In the genomic region with DNA sequence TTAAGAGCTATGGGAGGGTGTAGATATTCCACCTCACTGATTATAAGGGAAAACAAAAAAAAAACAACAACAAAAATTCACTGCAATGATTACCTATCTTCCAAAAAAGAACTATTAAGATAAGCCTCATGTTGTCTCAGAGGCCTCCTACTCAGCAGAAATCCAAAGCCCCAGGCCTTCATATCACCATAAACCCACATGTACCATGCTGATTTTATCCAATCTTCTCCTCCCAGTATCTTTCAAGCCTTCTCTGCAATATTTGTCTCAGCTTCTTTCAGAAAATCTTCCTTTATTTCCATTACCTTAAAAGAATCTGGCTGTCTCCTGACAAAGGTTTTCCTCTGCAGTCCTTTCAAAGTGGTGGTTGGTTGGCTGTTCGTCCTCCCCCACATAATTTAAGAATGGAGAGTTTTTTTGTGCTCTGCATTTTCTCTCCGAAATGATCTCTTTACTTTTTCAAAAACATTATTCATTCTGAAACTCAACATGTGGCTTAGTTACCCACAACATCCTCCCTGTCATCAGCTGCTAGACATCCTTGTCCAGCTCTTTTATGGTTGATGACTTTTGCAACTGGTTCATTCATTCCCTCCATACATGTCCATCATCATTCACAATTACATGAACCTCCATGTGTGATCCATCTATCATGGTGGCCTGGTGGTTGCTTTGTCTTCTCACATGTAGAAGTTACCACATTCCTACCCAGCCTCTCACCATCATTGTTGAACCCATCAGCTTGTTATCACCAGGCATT, we compare ENCODE assay signal across 1 cellular context.
TF ChIP-seq lines count a peak whose summit lies in the region.

No MANE protein-coding gene starts in this region.

TF ChIP-seq in GM12878, 131 proteins besides CTCF, POLR2A, EP300 and RAD21 (continues in another document):
- no peak for TF ChIP-seq FOS (IDR thresholded peaks at IDR 0.05; ENCODE audit: borderline replicate concordance, extremely low read depth, insufficient read length)
- TF ChIP-seq, protein P1, sequence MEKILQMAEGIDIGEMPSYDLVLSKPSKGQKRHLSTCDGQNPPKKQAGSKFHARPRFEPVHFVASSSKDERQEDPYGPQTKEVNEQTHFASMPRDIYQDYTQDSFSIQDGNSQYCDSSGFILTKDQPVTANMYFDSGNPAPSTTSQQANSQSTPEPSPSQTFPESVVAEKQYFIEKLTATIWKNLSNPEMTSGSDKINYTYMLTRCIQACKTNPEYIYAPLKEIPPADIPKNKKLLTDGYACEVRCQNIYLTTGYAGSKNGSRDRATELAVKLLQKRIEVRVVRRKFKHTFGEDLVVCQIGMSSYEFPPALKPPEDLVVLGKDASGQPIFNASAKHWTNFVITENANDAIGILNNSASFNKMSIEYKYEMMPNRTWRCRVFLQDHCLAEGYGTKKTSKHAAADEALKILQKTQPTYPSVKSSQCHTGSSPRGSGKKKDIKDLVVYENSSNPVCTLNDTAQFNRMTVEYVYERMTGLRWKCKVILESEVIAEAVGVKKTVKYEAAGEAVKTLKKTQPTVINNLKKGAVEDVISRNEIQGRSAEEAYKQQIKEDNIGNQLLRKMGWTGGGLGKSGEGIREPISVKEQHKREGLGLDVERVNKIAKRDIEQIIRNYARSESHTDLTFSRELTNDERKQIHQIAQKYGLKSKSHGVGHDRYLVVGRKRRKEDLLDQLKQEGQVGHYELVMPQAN (conservative IDR thresholded peaks at IDR 0.05): no peak
- TF ChIP-seq MYB (IDR thresholded peaks at IDR 0.05; ENCODE audit: borderline replicate concordance, low read depth, low read length): no peak
- TF ChIP-seq SMC3 (IDR thresholded peaks at IDR 0.05; ENCODE audit: borderline replicate concordance, low read length): no peak
- TF ChIP-seq MTA2 (IDR thresholded peaks at IDR 0.05; ENCODE audit: low read depth): peak; percentile 78
- TF ChIP-seq ZZZ3 (IDR thresholded peaks at IDR 0.05; ENCODE audit: control insufficient read depth, insufficient read length, low read depth): no peak
- TF ChIP-seq NFIC (IDR thresholded peaks at IDR 0.05; ENCODE audit: low read depth, low read length): peak; percentile 81
- TF ChIP-seq POLR2AphosphoS2 (IDR thresholded peaks at IDR 0.05; ENCODE audit: low read depth, low read length): no peak
- TF ChIP-seq BACH1 (IDR thresholded peaks at IDR 0.05; ENCODE audit: borderline replicate concordance): no peak
- no peak for TF ChIP-seq NFXL1 (IDR thresholded peaks at IDR 0.05; ENCODE audit: borderline replicate concordance)
- no peak for TF ChIP-seq SUZ12 (IDR thresholded peaks at IDR 0.05; ENCODE audit: unreplicated experiment)
- TF ChIP-seq MXI1 (IDR thresholded peaks at IDR 0.05; ENCODE audit: low read depth, low read length): no peak
- TF ChIP-seq NR2C1 (IDR thresholded peaks at IDR 0.05): no peak
- TF ChIP-seq SMAD5 (IDR thresholded peaks at IDR 0.05; ENCODE audit: low read depth): no peak
- TF ChIP-seq, protein P2, sequence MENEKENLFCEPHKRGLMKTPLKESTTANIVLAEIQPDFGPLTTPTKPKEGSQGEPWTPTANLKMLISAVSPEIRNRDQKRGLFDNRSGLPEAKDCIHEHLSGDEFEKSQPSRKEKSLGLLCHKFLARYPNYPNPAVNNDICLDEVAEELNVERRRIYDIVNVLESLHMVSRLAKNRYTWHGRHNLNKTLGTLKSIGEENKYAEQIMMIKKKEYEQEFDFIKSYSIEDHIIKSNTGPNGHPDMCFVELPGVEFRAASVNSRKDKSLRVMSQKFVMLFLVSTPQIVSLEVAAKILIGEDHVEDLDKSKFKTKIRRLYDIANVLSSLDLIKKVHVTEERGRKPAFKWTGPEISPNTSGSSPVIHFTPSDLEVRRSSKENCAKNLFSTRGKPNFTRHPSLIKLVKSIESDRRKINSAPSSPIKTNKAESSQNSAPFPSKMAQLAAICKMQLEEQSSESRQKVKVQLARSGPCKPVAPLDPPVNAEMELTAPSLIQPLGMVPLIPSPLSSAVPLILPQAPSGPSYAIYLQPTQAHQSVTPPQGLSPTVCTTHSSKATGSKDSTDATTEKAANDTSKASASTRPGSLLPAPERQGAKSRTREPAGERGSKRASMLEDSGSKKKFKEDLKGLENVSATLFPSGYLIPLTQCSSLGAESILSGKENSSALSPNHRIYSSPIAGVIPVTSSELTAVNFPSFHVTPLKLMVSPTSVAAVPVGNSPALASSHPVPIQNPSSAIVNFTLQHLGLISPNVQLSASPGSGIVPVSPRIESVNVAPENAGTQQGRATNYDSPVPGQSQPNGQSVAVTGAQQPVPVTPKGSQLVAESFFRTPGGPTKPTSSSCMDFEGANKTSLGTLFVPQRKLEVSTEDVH (IDR thresholded peaks at IDR 0.05; ENCODE audit: low read depth, partially characterized antibody): no peak
- no peak for TF ChIP-seq RFX5 (IDR thresholded peaks at IDR 0.05; ENCODE audit: low read depth, low read length)
- 0 out of 2 replicates have a peak, but pooled peaks have one; percentile 49 for TF ChIP-seq TCF7 (IDR thresholded peaks at IDR 0.05; ENCODE audit: borderline replicate concordance)
- TF ChIP-seq, protein P3, sequence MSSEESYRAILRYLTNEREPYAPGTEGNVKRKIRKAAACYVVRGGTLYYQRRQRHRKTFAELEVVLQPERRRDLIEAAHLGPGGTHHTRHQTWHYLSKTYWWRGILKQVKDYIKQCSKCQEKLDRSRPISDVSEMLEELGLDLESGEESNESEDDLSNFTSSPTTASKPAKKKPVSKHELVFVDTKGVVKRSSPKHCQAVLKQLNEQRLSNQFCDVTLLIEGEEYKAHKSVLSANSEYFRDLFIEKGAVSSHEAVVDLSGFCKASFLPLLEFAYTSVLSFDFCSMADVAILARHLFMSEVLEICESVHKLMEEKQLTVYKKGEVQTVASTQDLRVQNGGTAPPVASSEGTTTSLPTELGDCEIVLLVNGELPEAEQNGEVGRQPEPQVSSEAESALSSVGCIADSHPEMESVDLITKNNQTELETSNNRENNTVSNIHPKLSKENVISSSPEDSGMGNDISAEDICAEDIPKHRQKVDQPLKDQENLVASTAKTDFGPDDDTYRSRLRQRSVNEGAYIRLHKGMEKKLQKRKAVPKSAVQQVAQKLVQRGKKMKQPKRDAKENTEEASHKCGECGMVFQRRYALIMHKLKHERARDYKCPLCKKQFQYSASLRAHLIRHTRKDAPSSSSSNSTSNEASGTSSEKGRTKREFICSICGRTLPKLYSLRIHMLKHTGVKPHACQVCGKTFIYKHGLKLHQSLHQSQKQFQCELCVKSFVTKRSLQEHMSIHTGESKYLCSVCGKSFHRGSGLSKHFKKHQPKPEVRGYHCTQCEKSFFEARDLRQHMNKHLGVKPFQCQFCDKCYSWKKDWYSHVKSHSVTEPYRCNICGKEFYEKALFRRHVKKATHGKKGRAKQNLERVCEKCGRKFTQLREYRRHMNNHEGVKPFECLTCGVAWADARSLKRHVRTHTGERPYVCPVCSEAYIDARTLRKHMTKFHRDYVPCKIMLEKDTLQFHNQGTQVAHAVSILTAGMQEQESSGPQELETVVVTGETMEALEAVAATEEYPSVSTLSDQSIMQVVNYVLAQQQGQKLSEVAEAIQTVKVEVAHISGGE (CRISPR knock-in tag; IDR thresholded peaks at IDR 0.05): no peak
- TF ChIP-seq PAX5 (IDR thresholded peaks at IDR 0.05; ENCODE audit: borderline replicate concordance, low read depth, low read length): peak; percentile 72; the same call in 1 of the 2 replicates
- TF ChIP-seq, protein P4, sequence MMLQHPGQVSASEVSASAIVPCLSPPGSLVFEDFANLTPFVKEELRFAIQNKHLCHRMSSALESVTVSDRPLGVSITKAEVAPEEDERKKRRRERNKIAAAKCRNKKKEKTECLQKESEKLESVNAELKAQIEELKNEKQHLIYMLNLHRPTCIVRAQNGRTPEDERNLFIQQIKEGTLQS (IDR thresholded peaks at IDR 0.05; ENCODE audit: borderline replicate concordance, extremely low read depth, low read depth, low read length): no peak
- TF ChIP-seq IKZF1 (conservative IDR thresholded peaks at IDR 0.05): no peak; the same call in none of the 2 replicates
- no peak for TF ChIP-seq EED (IDR thresholded peaks at IDR 0.05; ENCODE audit: low read depth)
- TF ChIP-seq SUPT20H (IDR thresholded peaks at IDR 0.05; ENCODE audit: borderline replicate concordance, control insufficient read depth, low read depth, low read length): no peak
- TF ChIP-seq, protein P5, sequence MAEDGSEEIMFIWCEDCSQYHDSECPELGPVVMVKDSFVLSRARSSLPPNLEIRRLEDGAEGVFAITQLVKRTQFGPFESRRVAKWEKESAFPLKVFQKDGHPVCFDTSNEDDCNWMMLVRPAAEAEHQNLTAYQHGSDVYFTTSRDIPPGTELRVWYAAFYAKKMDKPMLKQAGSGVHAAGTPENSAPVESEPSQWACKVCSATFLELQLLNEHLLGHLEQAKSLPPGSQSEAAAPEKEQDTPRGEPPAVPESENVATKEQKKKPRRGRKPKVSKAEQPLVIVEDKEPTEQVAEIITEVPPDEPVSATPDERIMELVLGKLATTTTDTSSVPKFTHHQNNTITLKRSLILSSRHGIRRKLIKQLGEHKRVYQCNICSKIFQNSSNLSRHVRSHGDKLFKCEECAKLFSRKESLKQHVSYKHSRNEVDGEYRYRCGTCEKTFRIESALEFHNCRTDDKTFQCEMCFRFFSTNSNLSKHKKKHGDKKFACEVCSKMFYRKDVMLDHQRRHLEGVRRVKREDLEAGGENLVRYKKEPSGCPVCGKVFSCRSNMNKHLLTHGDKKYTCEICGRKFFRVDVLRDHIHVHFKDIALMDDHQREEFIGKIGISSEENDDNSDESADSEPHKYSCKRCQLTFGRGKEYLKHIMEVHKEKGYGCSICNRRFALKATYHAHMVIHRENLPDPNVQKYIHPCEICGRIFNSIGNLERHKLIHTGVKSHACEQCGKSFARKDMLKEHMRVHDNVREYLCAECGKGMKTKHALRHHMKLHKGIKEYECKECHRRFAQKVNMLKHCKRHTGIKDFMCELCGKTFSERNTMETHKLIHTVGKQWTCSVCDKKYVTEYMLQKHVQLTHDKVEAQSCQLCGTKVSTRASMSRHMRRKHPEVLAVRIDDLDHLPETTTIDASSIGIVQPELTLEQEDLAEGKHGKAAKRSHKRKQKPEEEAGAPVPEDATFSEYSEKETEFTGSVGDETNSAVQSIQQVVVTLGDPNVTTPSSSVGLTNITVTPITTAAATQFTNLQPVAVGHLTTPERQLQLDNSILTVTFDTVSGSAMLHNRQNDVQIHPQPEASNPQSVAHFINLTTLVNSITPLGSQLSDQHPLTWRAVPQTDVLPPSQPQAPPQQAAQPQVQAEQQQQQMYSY (CRISPR knock-in tag; IDR thresholded peaks at IDR 0.05): no peak
- no peak for TF ChIP-seq GATAD2B (conservative IDR thresholded peaks at IDR 0.05; ENCODE audit: low read depth)
- peak; percentile 33; the same call in 1 of the 2 replicates for TF ChIP-seq CBFB (IDR thresholded peaks at IDR 0.05; ENCODE audit: low read depth)
- TF ChIP-seq DPF2 (IDR thresholded peaks at IDR 0.05): peak; percentile 76; the same call in 1 of the 2 replicates
- peak; percentile 79 for TF ChIP-seq TBL1XR1 (IDR thresholded peaks at IDR 0.05; ENCODE audit: low read depth, low read length)
- no peak for TF ChIP-seq ETV6 (conservative IDR thresholded peaks at IDR 0.05 in 1 of 2, IDR thresholded peaks at IDR 0.05 in 1 of 2; ENCODE audit: borderline replicate concordance in 1 of 2, low read depth in 1 of 2)
- TF ChIP-seq, protein P6, sequence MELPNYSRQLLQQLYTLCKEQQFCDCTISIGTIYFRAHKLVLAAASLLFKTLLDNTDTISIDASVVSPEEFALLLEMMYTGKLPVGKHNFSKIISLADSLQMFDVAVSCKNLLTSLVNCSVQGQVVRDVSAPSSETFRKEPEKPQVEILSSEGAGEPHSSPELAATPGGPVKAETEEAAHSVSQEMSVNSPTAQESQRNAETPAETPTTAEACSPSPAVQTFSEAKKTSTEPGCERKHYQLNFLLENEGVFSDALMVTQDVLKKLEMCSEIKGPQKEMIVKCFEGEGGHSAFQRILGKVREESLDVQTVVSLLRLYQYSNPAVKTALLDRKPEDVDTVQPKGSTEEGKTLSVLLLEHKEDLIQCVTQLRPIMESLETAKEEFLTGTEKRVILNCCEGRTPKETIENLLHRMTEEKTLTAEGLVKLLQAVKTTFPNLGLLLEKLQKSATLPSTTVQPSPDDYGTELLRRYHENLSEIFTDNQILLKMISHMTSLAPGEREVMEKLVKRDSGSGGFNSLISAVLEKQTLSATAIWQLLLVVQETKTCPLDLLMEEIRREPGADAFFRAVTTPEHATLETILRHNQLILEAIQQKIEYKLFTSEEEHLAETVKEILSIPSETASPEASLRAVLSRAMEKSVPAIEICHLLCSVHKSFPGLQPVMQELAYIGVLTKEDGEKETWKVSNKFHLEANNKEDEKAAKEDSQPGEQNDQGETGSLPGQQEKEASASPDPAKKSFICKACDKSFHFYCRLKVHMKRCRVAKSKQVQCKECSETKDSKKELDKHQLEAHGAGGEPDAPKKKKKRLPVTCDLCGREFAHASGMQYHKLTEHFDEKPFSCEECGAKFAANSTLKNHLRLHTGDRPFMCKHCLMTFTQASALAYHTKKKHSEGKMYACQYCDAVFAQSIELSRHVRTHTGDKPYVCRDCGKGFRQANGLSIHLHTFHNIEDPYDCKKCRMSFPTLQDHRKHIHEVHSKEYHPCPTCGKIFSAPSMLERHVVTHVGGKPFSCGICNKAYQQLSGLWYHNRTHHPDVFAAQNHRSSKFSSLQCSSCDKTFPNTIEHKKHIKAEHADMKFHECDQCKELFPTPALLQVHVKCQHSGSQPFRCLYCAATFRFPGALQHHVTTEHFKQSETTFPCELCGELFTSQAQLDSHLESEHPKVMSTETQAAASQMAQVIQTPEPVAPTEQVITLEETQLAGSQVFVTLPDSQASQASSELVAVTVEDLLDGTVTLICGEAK (IDR thresholded peaks at IDR 0.05; ENCODE audit: borderline replicate concordance): no peak
- TF ChIP-seq FOXM1 (IDR thresholded peaks at IDR 0.05; ENCODE audit: low read depth, low read length): peak; percentile 59; the same call in 1 of the 2 replicates
- TF ChIP-seq, protein P7, sequence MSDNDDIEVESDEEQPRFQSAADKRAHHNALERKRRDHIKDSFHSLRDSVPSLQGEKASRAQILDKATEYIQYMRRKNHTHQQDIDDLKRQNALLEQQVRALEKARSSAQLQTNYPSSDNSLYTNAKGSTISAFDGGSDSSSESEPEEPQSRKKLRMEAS (IDR thresholded peaks at IDR 0.05; ENCODE audit: low read depth, low read length): no peak
- 0 out of 2 replicates have a peak, but pooled peaks have one; percentile 48 for TF ChIP-seq BCL11A (IDR thresholded peaks at IDR 0.05; ENCODE audit: low read depth, low read length)
- TF ChIP-seq, protein P8, sequence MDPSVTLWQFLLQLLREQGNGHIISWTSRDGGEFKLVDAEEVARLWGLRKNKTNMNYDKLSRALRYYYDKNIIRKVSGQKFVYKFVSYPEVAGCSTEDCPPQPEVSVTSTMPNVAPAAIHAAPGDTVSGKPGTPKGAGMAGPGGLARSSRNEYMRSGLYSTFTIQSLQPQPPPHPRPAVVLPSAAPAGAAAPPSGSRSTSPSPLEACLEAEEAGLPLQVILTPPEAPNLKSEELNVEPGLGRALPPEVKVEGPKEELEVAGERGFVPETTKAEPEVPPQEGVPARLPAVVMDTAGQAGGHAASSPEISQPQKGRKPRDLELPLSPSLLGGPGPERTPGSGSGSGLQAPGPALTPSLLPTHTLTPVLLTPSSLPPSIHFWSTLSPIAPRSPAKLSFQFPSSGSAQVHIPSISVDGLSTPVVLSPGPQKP (IDR thresholded peaks at IDR 0.05; ENCODE audit: low read depth, low read length): no peak
- TF ChIP-seq MEF2A (IDR thresholded peaks at IDR 0.05; ENCODE audit: insufficient read depth, low read depth, low read length): peak; percentile 52; the same call in 1 of the 2 replicates
- no peak for TF ChIP-seq RBBP5 (conservative IDR thresholded peaks at IDR 0.05)
